Comparison of ENCODE assay signal across 20 cellular contexts in genomic region chr3:181622365-181622764, GRCh38.
DNase-seq lines count a peak whose midpoint lies in the region; ATAC-seq and TF ChIP-seq lines count a peak whose summit lies in the region.
"Had no signal": no experiment of that assay in that cellular context is flagged by ENCODE, and none has a peak within 500 bp of the region (broad histone marks: within the 10 kb centered on the region; RNA-seq: fewer than 3 reads in every experiment).

No MANE protein-coding gene starts in this region.

- H3K4me1 Mint-ChIP-seq in effector memory CD8-positive, alpha-beta T cell (ENCODE audit: low read depth in 2 of 2) = no peaks in the 10 kb centered on the region
- H3K4me1 Mint-ChIP-seq in activated naive CD4-positive, alpha-beta T cell treated with anti-CD3 and anti-CD28 coated beads for 36 hours (ENCODE audit: low read depth) = no peaks in the 10 kb centered on the region
- H3K4me1 Mint-ChIP-seq: memory B cell had no signal

- H3K9me3 ChIP-seq in MM.1S (replicated peaks; ENCODE audit: insufficient read depth, low read length) (no peaks in the 10 kb centered on the region), ascending aorta (no peaks in the 10 kb centered on the region)
- H3K9me3 ChIP-seq: A549, HAP-1, heart left ventricle had no signal

- H3K36me3 ChIP-seq in MM.1S (replicated peaks; ENCODE audit: insufficient read depth, low read length) (no peaks in the 10 kb centered on the region), ascending aorta (no peaks in the 10 kb centered on the region)
- H3K36me3 ChIP-seq: HAP-1, heart left ventricle had no signal

- intact Hi-C loops in activated naive CD4-positive, alpha-beta T cell treated with anti-CD3 and anti-CD28 coated beads for 36 hours (cut with micrococcal nuclease) = no loop called here
- intact Hi-C loops in ascending aorta (cut with DNase I) = no loop called here

- no peak overlapping the region for H3K27ac ChIP-seq in MM.1S (ENCODE audit: low read length)
- no peak overlapping the region for H3K27ac ChIP-seq in ascending aorta
- H3K27ac ChIP-seq: A549, heart left ventricle had no signal

- no peak overlapping the region for H3K9ac ChIP-seq in MM.1S (ENCODE audit: low read length)

- peak overlapping the region; percentile 33 for H3K4me2 ChIP-seq in MM.1S (ENCODE audit: low read depth, low read length)
- H3K4me2 ChIP-seq: A549 had no signal

- H3K4me3 ChIP-seq in MM.1S (ENCODE audit: low read length) (no peak overlapping the region), cardiac fibroblast (replicated peaks in 1 of 2; ENCODE audit: low read depth in 2 of 2, low read length in 2 of 2) (no peak overlapping the region), ascending aorta (no peak overlapping the region)
- H3K4me3 ChIP-seq: A549, HAP-1, heart left ventricle had no signal

- no peaks in the 10 kb centered on the region for H3K36me3 Mint-ChIP-seq in effector memory CD8-positive, alpha-beta T cell (ENCODE audit: insufficient read depth)
- no peaks in the 10 kb centered on the region for H3K36me3 Mint-ChIP-seq in activated naive CD4-positive, alpha-beta T cell treated with anti-CD3 and anti-CD28 coated beads for 36 hours (ENCODE audit: low read depth)
- H3K36me3 Mint-ChIP-seq: memory B cell; natural killer cell treated with Interleukin-12 subunit alpha and Interleukin-12 subunit beta and Interleukin-15 and Interleukin-18, amount 100 ng/mL, for 72 hours; WTC11 had no signal

- H3F3A ChIP-seq in MM.1S (ENCODE audit: insufficient read depth, low read length) = peaks cover 8% of the 10 kb centered on the region

- H4K20me1 ChIP-seq in MM.1S (ENCODE audit: insufficient read depth, low read length) = no peaks in the 10 kb centered on the region

- H3K27me3 ChIP-seq in MM.1S (replicated peaks; ENCODE audit: insufficient read depth, low read length) (no peaks in the 10 kb centered on the region), ascending aorta (no peaks in the 10 kb centered on the region)
- H3K27me3 ChIP-seq: heart left ventricle had no signal

- peaks cover 11% of the 10 kb centered on the region for H3K4me1 ChIP-seq in MM.1S (ENCODE audit: low read length)
- H3K4me1 ChIP-seq in ascending aorta = no peaks in the 10 kb centered on the region
- H3K4me1 ChIP-seq: A549 had no signal

- no peaks in the 10 kb centered on the region for H3K9me3 Mint-ChIP-seq in effector memory CD8-positive, alpha-beta T cell
- no peaks in the 10 kb centered on the region for H3K9me3 Mint-ChIP-seq in activated naive CD4-positive, alpha-beta T cell treated with anti-CD3 and anti-CD28 coated beads for 36 hours
- H3K9me3 Mint-ChIP-seq: memory B cell; stimulated activated naive CD8-positive, alpha-beta T cell treated with anti-CD3 and anti-CD28 coated beads, Interleukin-15, Interleukin-2, amounts not matched to agents 100 ng/mL and 50 ng/mL, for 24 hours; WTC11 had no signal

- H3K27me3 Mint-ChIP-seq in effector memory CD8-positive, alpha-beta T cell = no peaks in the 10 kb centered on the region
- peaks cover 3% of the 10 kb centered on the region for H3K27me3 Mint-ChIP-seq in activated naive CD4-positive, alpha-beta T cell treated with anti-CD3 and anti-CD28 coated beads for 36 hours (ENCODE audit: low read depth)
- H3K27me3 Mint-ChIP-seq: memory B cell; natural killer cell treated with Interleukin-12 subunit alpha and Interleukin-12 subunit beta and Interleukin-15 and Interleukin-18, amount 100 ng/mL, for 72 hours; stimulated activated naive CD8-positive, alpha-beta T cell treated with anti-CD3 and anti-CD28 coated beads, Interleukin-15, Interleukin-2, amounts not matched to agents 100 ng/mL and 50 ng/mL, for 24 hours had no signal

- TF ChIP-seq CTCF in MM.1S (IDR thresholded peaks at IDR 0.05; ENCODE audit: low read length) = no peak
- no peak for TF ChIP-seq CTCF in cardiac fibroblast (IDR thresholded peaks at IDR 0.05; ENCODE audit: low read depth, low read length)
- TF ChIP-seq CTCF in ascending aorta (IDR thresholded peaks at IDR 0.05) = no peak

- peak; percentile 33 for DNase-seq in 8988T
- peak; percentile 49 for DNase-seq in MM.1S
- peak; percentile 33 to 79 for DNase-seq in cardiac fibroblast (ENCODE audit: low read depth in 2 of 2)
- DNase-seq in kidney glomerular epithelial cell (lab: John Stamatoyannopoulos, UW) = peak; percentile 22
- DNase-seq in NCI-H1092 (lab: John Stamatoyannopoulos, UW) = no peak
- DNase-seq in effector memory CD8-positive, alpha-beta T cell = no peak
- no peak for DNase-seq in activated naive CD4-positive, alpha-beta T cell treated with anti-CD3 and anti-CD28 coated beads for 36 hours
- no peak for DNase-seq in ascending aorta (ENCODE audit: low spot score in 2 of 2)
- DNase-seq: C1 segment of cervical spinal cord; erythroblast; heart left ventricle; NCI-H1694; Right ventricle myocardium superior; stimulated activated CD4-positive, alpha-beta T cell treated with anti-CD3 and anti-CD28 coated beads, Interleukin-15, amount 100 ng/mL, for 24 hours had no signal

- H2AFZ ChIP-seq in MM.1S (ENCODE audit: low read length) = no peak overlapping the region

- no peaks in the 10 kb centered on the region for H3K9me2 ChIP-seq in MM.1S (replicated peaks; ENCODE audit: insufficient read depth, low read length)

- ATAC-seq in effector memory CD8-positive, alpha-beta T cell (replicated peaks) = no peak
- ATAC-seq: A549; heart left ventricle; natural killer cell treated with Interleukin-12 subunit alpha and Interleukin-12 subunit beta and Interleukin-15 and Interleukin-18, amount 100 ng/mL, for 72 hours; WTC11 had no signal

- CTCF ChIA-PET in activated naive CD4-positive, alpha-beta T cell treated with anti-CD3 and anti-CD28 coated beads for 36 hours (lab: Charles Lee) = no interaction called here

- no peaks in the 10 kb centered on the region for H3K79me2 ChIP-seq in MM.1S (ENCODE audit: low read length)

- no peak overlapping the region for H3K4me3 Mint-ChIP-seq in effector memory CD8-positive, alpha-beta T cell
- H3K4me3 Mint-ChIP-seq in activated naive CD4-positive, alpha-beta T cell treated with anti-CD3 and anti-CD28 coated beads for 36 hours = no peak overlapping the region
- H3K4me3 Mint-ChIP-seq: memory B cell; natural killer cell treated with Interleukin-12 subunit alpha and Interleukin-12 subunit beta and Interleukin-15 and Interleukin-18, amount 100 ng/mL, for 72 hours; stimulated activated naive CD8-positive, alpha-beta T cell treated with anti-CD3 and anti-CD28 coated beads, Interleukin-15, Interleukin-2, amounts not matched to agents 100 ng/mL and 50 ng/mL, for 24 hours; WTC11 had no signal

- H3K27ac Mint-ChIP-seq in effector memory CD8-positive, alpha-beta T cell = no peak overlapping the region
- no peak overlapping the region for H3K27ac Mint-ChIP-seq in activated naive CD4-positive, alpha-beta T cell treated with anti-CD3 and anti-CD28 coated beads for 36 hours
- H3K27ac Mint-ChIP-seq: memory B cell; natural killer cell treated with Interleukin-12 subunit alpha and Interleukin-12 subunit beta and Interleukin-15 and Interleukin-18, amount 100 ng/mL, for 72 hours; stimulated activated naive CD8-positive, alpha-beta T cell treated with anti-CD3 and anti-CD28 coated beads, Interleukin-15, Interleukin-2, amounts not matched to agents 100 ng/mL and 50 ng/mL, for 24 hours; WTC11 had no signal

Comparison
In these comparisons a context has a peak if more than half of its experiments do, and no peak if none do; other contexts are left out.
1. DNase-seq: peak in 8988T (single experiment), MM.1S (single experiment), cardiac fibroblast (2 of 2) and kidney glomerular epithelial cell (single experiment); none in NCI-H1092 (single experiment), effector memory CD8-positive, alpha-beta T cell (0 of 3), activated naive CD4-positive, alpha-beta T cell treated with anti-CD3 and anti-CD28 coated beads for 36 hours (single experiment) and ascending aorta (0 of 2).